Comparison of ENCODE assay signal across 1 cellular context in the genomic region with DNA sequence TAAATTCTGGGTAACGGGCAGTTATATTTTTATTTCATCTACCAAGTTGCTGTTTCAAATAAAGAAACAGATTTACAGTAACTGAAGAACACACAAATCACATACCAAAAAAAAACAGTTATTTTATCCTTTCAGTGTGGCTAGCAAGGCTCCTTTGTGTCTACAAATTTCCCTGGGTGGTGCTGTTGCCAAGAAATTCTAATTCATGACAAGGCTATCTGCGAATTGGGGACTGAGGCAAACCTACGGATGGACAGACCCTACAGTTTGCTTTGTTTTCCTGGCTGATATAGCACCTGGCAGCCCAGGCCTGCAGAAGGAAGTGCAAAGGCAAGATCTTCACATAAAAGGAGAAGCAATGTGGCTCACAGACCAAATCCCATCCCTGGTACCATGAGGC.
TF ChIP-seq lines count a peak whose summit lies in the region.

No MANE protein-coding gene starts in this region.

TF ChIP-seq in GM23338, 12 proteins besides CTCF, POLR2A, EP300 and RAD21:
- TF ChIP-seq, protein P1, sequence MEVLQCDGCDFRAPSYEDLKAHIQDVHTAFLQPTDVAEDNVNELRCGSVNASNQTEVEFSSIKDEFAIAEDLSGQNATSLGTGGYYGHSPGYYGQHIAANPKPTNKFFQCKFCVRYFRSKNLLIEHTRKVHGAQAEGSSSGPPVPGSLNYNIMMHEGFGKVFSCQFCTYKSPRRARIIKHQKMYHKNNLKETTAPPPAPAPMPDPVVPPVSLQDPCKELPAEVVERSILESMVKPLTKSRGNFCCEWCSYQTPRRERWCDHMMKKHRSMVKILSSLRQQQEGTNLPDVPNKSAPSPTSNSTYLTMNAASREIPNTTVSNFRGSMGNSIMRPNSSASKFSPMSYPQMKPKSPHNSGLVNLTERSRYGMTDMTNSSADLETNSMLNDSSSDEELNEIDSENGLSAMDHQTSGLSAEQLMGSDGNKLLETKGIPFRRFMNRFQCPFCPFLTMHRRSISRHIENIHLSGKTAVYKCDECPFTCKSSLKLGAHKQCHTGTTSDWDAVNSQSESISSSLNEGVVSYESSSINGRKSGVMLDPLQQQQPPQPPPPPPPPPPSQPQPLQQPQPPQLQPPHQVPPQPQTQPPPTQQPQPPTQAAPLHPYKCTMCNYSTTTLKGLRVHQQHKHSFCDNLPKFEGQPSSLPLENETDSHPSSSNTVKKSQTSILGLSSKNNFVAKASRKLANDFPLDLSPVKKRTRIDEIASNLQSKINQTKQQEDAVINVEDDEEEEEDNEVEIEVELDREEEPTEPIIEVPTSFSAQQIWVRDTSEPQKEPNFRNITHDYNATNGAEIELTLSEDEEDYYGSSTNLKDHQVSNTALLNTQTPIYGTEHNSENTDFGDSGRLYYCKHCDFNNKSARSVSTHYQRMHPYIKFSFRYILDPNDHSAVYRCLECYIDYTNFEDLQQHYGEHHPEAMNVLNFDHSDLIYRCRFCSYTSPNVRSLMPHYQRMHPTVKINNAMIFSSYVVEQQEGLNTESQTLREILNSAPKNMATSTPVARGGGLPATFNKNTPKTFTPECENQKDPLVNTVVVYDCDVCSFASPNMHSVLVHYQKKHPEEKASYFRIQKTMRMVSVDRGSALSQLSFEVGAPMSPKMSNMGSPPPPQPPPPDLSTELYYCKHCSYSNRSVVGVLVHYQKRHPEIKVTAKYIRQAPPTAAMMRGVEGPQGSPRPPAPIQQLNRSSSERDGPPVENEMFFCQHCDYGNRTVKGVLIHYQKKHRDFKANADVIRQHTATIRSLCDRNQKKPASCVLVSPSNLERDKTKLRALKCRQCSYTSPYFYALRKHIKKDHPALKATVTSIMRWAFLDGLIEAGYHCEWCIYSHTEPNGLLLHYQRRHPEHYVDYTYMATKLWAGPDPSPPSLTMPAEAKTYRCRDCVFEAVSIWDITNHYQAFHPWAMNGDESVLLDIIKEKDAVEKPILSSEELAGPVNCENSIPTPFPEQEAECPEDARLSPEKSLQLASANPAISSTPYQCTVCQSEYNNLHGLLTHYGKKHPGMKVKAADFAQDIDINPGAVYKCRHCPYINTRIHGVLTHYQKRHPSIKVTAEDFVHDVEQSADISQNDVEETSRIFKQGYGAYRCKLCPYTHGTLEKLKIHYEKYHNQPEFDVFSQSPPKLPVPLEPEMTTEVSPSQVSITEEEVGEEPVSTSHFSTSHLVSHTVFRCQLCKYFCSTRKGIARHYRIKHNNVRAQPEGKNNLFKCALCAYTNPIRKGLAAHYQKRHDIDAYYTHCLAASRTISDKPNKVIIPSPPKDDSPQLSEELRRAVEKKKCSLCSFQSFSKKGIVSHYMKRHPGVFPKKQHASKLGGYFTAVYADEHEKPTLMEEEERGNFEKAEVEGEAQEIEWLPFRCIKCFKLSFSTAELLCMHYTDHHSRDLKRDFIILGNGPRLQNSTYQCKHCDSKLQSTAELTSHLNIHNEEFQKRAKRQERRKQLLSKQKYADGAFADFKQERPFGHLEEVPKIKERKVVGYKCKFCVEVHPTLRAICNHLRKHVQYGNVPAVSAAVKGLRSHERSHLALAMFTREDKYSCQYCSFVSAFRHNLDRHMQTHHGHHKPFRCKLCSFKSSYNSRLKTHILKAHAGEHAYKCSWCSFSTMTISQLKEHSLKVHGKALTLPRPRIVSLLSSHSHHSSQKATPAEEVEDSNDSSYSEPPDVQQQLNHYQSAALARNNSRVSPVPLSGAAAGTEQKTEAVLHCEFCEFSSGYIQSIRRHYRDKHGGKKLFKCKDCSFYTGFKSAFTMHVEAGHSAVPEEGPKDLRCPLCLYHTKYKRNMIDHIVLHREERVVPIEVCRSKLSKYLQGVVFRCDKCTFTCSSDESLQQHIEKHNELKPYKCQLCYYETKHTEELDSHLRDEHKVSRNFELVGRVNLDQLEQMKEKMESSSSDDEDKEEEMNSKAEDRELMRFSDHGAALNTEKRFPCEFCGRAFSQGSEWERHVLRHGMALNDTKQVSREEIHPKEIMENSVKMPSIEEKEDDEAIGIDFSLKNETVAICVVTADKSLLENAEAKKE (CRISPR knock-in tag; IDR thresholded peaks at IDR 0.05), result no peak
- TF ChIP-seq NANOG (IDR thresholded peaks at IDR 0.05; ENCODE audit: borderline replicate concordance), result no peak
- no peak for TF ChIP-seq POLR2AphosphoS5 (IDR thresholded peaks at IDR 0.05; ENCODE audit: low read depth)
- TF ChIP-seq, protein P2, sequence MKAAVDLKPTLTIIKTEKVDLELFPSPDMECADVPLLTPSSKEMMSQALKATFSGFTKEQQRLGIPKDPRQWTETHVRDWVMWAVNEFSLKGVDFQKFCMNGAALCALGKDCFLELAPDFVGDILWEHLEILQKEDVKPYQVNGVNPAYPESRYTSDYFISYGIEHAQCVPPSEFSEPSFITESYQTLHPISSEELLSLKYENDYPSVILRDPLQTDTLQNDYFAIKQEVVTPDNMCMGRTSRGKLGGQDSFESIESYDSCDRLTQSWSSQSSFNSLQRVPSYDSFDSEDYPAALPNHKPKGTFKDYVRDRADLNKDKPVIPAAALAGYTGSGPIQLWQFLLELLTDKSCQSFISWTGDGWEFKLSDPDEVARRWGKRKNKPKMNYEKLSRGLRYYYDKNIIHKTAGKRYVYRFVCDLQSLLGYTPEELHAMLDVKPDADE (IDR thresholded peaks at IDR 0.05), result no peak
- no peak for TF ChIP-seq JUNB (IDR thresholded peaks at IDR 0.05; ENCODE audit: unreplicated experiment)
- TF ChIP-seq, protein P3, sequence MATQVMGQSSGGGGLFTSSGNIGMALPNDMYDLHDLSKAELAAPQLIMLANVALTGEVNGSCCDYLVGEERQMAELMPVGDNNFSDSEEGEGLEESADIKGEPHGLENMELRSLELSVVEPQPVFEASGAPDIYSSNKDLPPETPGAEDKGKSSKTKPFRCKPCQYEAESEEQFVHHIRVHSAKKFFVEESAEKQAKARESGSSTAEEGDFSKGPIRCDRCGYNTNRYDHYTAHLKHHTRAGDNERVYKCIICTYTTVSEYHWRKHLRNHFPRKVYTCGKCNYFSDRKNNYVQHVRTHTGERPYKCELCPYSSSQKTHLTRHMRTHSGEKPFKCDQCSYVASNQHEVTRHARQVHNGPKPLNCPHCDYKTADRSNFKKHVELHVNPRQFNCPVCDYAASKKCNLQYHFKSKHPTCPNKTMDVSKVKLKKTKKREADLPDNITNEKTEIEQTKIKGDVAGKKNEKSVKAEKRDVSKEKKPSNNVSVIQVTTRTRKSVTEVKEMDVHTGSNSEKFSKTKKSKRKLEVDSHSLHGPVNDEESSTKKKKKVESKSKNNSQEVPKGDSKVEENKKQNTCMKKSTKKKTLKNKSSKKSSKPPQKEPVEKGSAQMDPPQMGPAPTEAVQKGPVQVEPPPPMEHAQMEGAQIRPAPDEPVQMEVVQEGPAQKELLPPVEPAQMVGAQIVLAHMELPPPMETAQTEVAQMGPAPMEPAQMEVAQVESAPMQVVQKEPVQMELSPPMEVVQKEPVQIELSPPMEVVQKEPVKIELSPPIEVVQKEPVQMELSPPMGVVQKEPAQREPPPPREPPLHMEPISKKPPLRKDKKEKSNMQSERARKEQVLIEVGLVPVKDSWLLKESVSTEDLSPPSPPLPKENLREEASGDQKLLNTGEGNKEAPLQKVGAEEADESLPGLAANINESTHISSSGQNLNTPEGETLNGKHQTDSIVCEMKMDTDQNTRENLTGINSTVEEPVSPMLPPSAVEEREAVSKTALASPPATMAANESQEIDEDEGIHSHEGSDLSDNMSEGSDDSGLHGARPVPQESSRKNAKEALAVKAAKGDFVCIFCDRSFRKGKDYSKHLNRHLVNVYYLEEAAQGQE (IDR thresholded peaks at IDR 0.05; ENCODE audit: unreplicated experiment), result no peak
- no peak for TF ChIP-seq ZNF331 (CRISPR knock-in tag; IDR thresholded peaks at IDR 0.05; ENCODE audit: low read depth)
- no peak for TF ChIP-seq ZNF114 (CRISPR knock-in tag; IDR thresholded peaks at IDR 0.05)
- TF ChIP-seq STAT1 (IDR thresholded peaks at IDR 0.05; ENCODE audit: unreplicated experiment), result no peak
- no peak for TF ChIP-seq EZH2phosphoT487 (IDR thresholded peaks at IDR 0.05; ENCODE audit: unreplicated experiment)
- TF ChIP-seq EZH2 (IDR thresholded peaks at IDR 0.05; ENCODE audit: low read depth, unreplicated experiment), result no peak
- no peak for TF ChIP-seq CREB1 (CRISPR knock-in tag; IDR thresholded peaks at IDR 0.05; ENCODE audit: low read depth)
